Comparison of ENCODE assay signal across 23 cellular contexts in the genomic region with DNA sequence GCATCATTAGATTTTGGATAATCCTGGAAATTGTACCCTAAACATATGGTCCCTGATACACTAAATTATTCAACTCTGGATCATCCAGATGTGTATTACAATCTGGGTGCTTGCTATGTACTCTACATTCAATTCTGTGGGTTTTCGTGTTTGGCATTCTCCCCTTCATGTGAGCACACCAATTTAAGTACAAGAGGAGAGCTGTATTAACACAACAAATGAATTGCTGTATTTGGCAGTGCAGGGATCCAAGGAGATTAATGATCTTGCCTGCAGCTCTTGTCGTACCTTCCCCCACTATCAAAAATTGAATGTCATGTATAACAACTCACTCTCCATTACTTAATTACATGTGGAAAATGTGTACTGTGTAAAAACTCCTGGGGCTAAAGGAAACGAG.
DNase-seq lines count a peak whose midpoint lies in the region; FAIRE-seq and TF ChIP-seq lines count a peak whose summit lies in the region.
"Had no signal": no experiment of that assay in that cellular context is flagged by ENCODE, and none has a peak within 500 bp of the region (broad histone marks: within the 10 kb centered on the region; RNA-seq: fewer than 3 reads in every experiment).

No MANE protein-coding gene starts in this region.

- H3K79me2 ChIP-seq in keratinocyte (ENCODE audit: control insufficient read depth, insufficient read depth, low read length): no peaks in the 10 kb centered on the region

- H2AFZ ChIP-seq in keratinocyte (ENCODE audit: control insufficient read depth, low read length): no peak overlapping the region
- H2AFZ ChIP-seq: GM23248 had no signal

- H3K9me3 ChIP-seq in keratinocyte (ENCODE audit: control insufficient read depth, low read depth, low read length): no peaks in the 10 kb centered on the region
- H3K9me3 ChIP-seq: BE2C had no signal

- H3K27ac ChIP-seq in keratinocyte (ENCODE audit: control insufficient read depth, insufficient read depth, low read length): no peak overlapping the region
- H3K27ac ChIP-seq: GM23248 had no signal

- H3K4me3 ChIP-seq in keratinocyte (ENCODE audit: control insufficient read depth in 2 of 3, extremely low read depth in 1 of 3, insufficient read depth in 2 of 3, low read depth in 1 of 3, low read length in 3 of 3): no peak overlapping the region
- H3K4me3 ChIP-seq: GM23248 had no signal

- H4K20me1 ChIP-seq in keratinocyte (ENCODE audit: control insufficient read depth, extremely low read depth, insufficient read depth, low read length): no peaks in the 10 kb centered on the region

- H3K27me3 ChIP-seq in keratinocyte (ENCODE audit: control insufficient read depth, extremely low read depth, insufficient read depth, low read length): no peaks in the 10 kb centered on the region
- H3K27me3 ChIP-seq: BE2C had no signal

- H3K9ac ChIP-seq in keratinocyte (ENCODE audit: control insufficient read depth, extremely low read depth, insufficient read depth, low read length): no peak overlapping the region
- H3K9ac ChIP-seq: GM23248 had no signal

- FAIRE-seq in keratinocyte (lab: Jason Lieb, UNC): peak; percentile 46

- DNase-seq in NCI-H146 (lab: John Stamatoyannopoulos, UW) (peak; percentile 33), NCI-H146 treated with DMSO at 0.1 percent for 48 hours (lab: John Stamatoyannopoulos, UW; ENCODE audit: unreplicated experiment) (no peak), NCI-H1417 treated with DMSO at 0.1 percent for 48 hours (lab: John Stamatoyannopoulos, UW) (peak; percentile 61), NCI-H524 treated with DMSO at 0.1 percent for 48 hours (lab: John Stamatoyannopoulos, UW) (peak; percentile 77), keratinocyte (ENCODE audit: low read depth, low spot score) (no peak), NCI-H2107 treated with DMSO at 0.1 percent for 48 hours (lab: John Stamatoyannopoulos, UW; ENCODE audit: unreplicated experiment) (no peak), posterior vena cava (ENCODE audit: low spot score) (no peak), NK-92 (lab: John Stamatoyannopoulos, UW; ENCODE audit: unreplicated experiment) (no peak)
- DNase-seq: 8988T; BE2C; CD4-positive, CD25-positive, alpha-beta regulatory T cell; COR-L47; DMS153; GF-D8; GM23248; MM.1S; NCI-H1092 treated with DMSO at 0.1 percent for 48 hours; NCI-H1930; NCI-H2171 treated with DMSO at 0.1 percent for 48 hours; NCI-H526; OCI-M1; SHP77; T-helper 1 cell had no signal

- TF ChIP-seq CTCF in keratinocyte (optimal IDR thresholded peaks at IDR 0.05 in 1 of 3, IDR thresholded peaks at IDR 0.05 in 1 of 3, conservative IDR thresholded peaks at IDR 0.05 in 1 of 3; ENCODE audit: extremely low read depth in 1 of 3, insufficient read depth in 2 of 3, low read length in 3 of 3): no peak

- no peaks in the 10 kb centered on the region for H3K4me1 ChIP-seq in keratinocyte (ENCODE audit: control insufficient read depth, extremely low read depth, insufficient read depth, low read length)
- H3K4me1 ChIP-seq: BE2C had no signal

- intact Hi-C loops in posterior vena cava (cut with DNase I): no loop called here

- H3K4me2 ChIP-seq in keratinocyte (ENCODE audit: control insufficient read depth, extremely low read depth, insufficient read depth, low read depth, low read length): no peak overlapping the region

- no peaks in the 10 kb centered on the region for H3K9me1 ChIP-seq in keratinocyte (ENCODE audit: control insufficient read depth, extremely low read depth, insufficient read depth, low read length)

- peaks cover 0 to 9% of the 10 kb centered on the region in 2 experiments for H3K36me3 ChIP-seq in keratinocyte (ENCODE audit: control insufficient read depth in 2 of 2, extremely low read depth in 1 of 2, insufficient read depth in 2 of 2, low read length in 2 of 2)
- H3K36me3 ChIP-seq: BE2C had no signal

- dilution Hi-C loops in keratinocyte (cut with MboI; ENCODE audit: extremely low pct_ligation_motif_present, low sequenced_read_pairs): no loop called here

Comparison
In these comparisons a context has a peak if more than half of its experiments do, and no peak if none do; other contexts are left out.
1. DNase-seq: peak in NCI-H146 (single experiment), NCI-H1417 treated with DMSO at 0.1 percent for 48 hours (single experiment) and NCI-H524 treated with DMSO at 0.1 percent for 48 hours (single experiment); none in NCI-H146 treated with DMSO at 0.1 percent for 48 hours (single experiment), keratinocyte (single experiment), NCI-H2107 treated with DMSO at 0.1 percent for 48 hours (single experiment), posterior vena cava (single experiment) and NK-92 (single experiment).